14 cellular contexts compared by ENCODE assay signal in genomic region chr20:16639027-16639941, GRCh38.
"Had no signal": no experiment of that assay in that cellular context is flagged by ENCODE, and none has a peak within 500 bp of the region (broad histone marks: within the 10 kb centered on the region; RNA-seq: fewer than 3 reads in every experiment).

No MANE protein-coding gene starts in this region.

- DNase-seq: activated CD4-positive, alpha-beta memory T cell treated with anti-CD3 and anti-CD28 coated beads, Interleukin-2, amount 10 ng/mL, durations not matched to agents 7 days and 5 days; activated CD4-positive, alpha-beta T cell treated with anti-CD3 and anti-CD28 coated beads for 36 hours; activated gamma-delta T cell; activated naive CD8-positive, alpha-beta T cell treated with anti-CD3 and anti-CD28 coated beads for 36 hours; activated T-cell treated with anti-CD3 and anti-CD28 coated beads, Interleukin-2, amount 50 U/mL, for 48 hours; glutamatergic neuron; occipital lobe; stimulated activated CD4-positive, alpha-beta T cell treated with anti-CD3 and anti-CD28 coated beads, Interleukin-15, amount 100 ng/mL, for 24 hours; stimulated activated CD4-positive, alpha-beta T cell treated with anti-CD3 and anti-CD28 coated beads, Interleukin-4, amount 100 ng/mL, for 24 hours; T-cell had no signal

- H3K27ac ChIP-seq: breast epithelium, VCaP had no signal

- H3K27ac Mint-ChIP-seq: activated CD4-positive, alpha-beta memory T cell treated with anti-CD3 and anti-CD28 coated beads, Interleukin-2, amount 10 ng/mL, durations not matched to agents 7 days and 5 days; activated CD4-positive, alpha-beta T cell treated with anti-CD3 and anti-CD28 coated beads for 36 hours; activated naive CD8-positive, alpha-beta T cell treated with anti-CD3 and anti-CD28 coated beads for 36 hours; mesothelial cell of epicardium; stimulated activated naive CD8-positive, alpha-beta T cell treated with anti-CD3 and anti-CD28 coated beads, Interleukin-15, Interleukin-2, amounts not matched to agents 100 ng/mL and 50 ng/mL, for 24 hours; T-cell had no signal

- H3K36me3 ChIP-seq: breast epithelium had no signal

- H3K36me3 Mint-ChIP-seq: activated naive CD8-positive, alpha-beta T cell treated with anti-CD3 and anti-CD28 coated beads for 36 hours; mesothelial cell of epicardium; T-cell had no signal

- H3K9me3 Mint-ChIP-seq: activated CD4-positive, alpha-beta memory T cell treated with anti-CD3 and anti-CD28 coated beads, Interleukin-2, amount 10 ng/mL, durations not matched to agents 7 days and 5 days; activated naive CD8-positive, alpha-beta T cell treated with anti-CD3 and anti-CD28 coated beads for 36 hours; mesothelial cell of epicardium; stimulated activated naive CD8-positive, alpha-beta T cell treated with anti-CD3 and anti-CD28 coated beads, Interleukin-15, Interleukin-2, amounts not matched to agents 100 ng/mL and 50 ng/mL, for 24 hours; T-cell had no signal

- H3K4me1 Mint-ChIP-seq: activated CD4-positive, alpha-beta memory T cell treated with anti-CD3 and anti-CD28 coated beads, Interleukin-2, amount 10 ng/mL, durations not matched to agents 7 days and 5 days; activated CD4-positive, alpha-beta T cell treated with anti-CD3 and anti-CD28 coated beads for 36 hours; activated naive CD8-positive, alpha-beta T cell treated with anti-CD3 and anti-CD28 coated beads for 36 hours; T-cell had no signal

- H3K9me3 ChIP-seq: breast epithelium had no signal

- H3K4me3 ChIP-seq: breast epithelium had no signal

- H3K4me1 ChIP-seq: breast epithelium had no signal

- H3K4me3 Mint-ChIP-seq: activated CD4-positive, alpha-beta memory T cell treated with anti-CD3 and anti-CD28 coated beads, Interleukin-2, amount 10 ng/mL, durations not matched to agents 7 days and 5 days; activated CD4-positive, alpha-beta T cell treated with anti-CD3 and anti-CD28 coated beads for 36 hours; activated naive CD8-positive, alpha-beta T cell treated with anti-CD3 and anti-CD28 coated beads for 36 hours; mesothelial cell of epicardium; stimulated activated naive CD8-positive, alpha-beta T cell treated with anti-CD3 and anti-CD28 coated beads, Interleukin-15, Interleukin-2, amounts not matched to agents 100 ng/mL and 50 ng/mL, for 24 hours; T-cell had no signal
